23 cellular contexts compared by ENCODE assay signal in genomic region chr18:48164701-48165100, GRCh38.
A peak's percentile ranks its signal among the peaks of the same experiment; 100 is the strongest.
DNase-seq lines count a peak whose midpoint lies in the region; ATAC-seq and TF ChIP-seq lines count a peak whose summit lies in the region.
"Had no signal": no experiment of that assay in that cellular context is flagged by ENCODE, and none has a peak within 500 bp of the region (broad histone marks: within the 10 kb centered on the region; RNA-seq: fewer than 3 reads in every experiment).

No MANE protein-coding gene starts in this region.

- peaks cover 13% of the 10 kb centered on the region for H3K9me3 Mint-ChIP-seq in glutamatergic neuron (ENCODE audit: unreplicated experiment)
- H3K9me3 Mint-ChIP-seq in activated CD8-positive, alpha-beta T cell treated with anti-CD3 and anti-CD28 coated beads for 36 hours = no peaks in the 10 kb centered on the region
- H3K9me3 Mint-ChIP-seq in effector memory CD8-positive, alpha-beta T cell = no peaks in the 10 kb centered on the region
- H3K9me3 Mint-ChIP-seq: CD4-positive, alpha-beta T cell had no signal

- ATAC-seq in activated CD8-positive, alpha-beta T cell treated with anti-CD3 and anti-CD28 coated beads for 36 hours = no peak
- no peak for ATAC-seq in HG03432 (IDR thresholded peaks at IDR 0.05; ENCODE audit: unreplicated experiment)
- no peak for ATAC-seq in effector memory CD8-positive, alpha-beta T cell (replicated peaks)

- H3K36me3 ChIP-seq in BLaER1 treated with 17β-estradiol and CSF1 and Interleukin-3, amounts not matched to agents 10 nM and 100 nM = no peaks in the 10 kb centered on the region
- H3K36me3 ChIP-seq in SK-N-MC (ENCODE audit: insufficient read depth, low read length) (no peaks in the 10 kb centered on the region), osteoblast (ENCODE audit: insufficient read depth, low read length) (no peaks in the 10 kb centered on the region)
- H3K36me3 ChIP-seq: MG63, SJSA1 had no signal

- peak overlapping the region; percentile 78 for H3K27ac Mint-ChIP-seq in glutamatergic neuron (ENCODE audit: unreplicated experiment)
- H3K27ac Mint-ChIP-seq in activated CD8-positive, alpha-beta T cell treated with anti-CD3 and anti-CD28 coated beads for 36 hours = no peak overlapping the region
- H3K27ac Mint-ChIP-seq in effector memory CD8-positive, alpha-beta T cell = no peak overlapping the region
- H3K27ac Mint-ChIP-seq: CD4-positive, alpha-beta T cell had no signal

- peak overlapping the region in 2 of 11 experiments; percentile 40 to 52; a peak in 1 of 22 replicates for H3K27ac ChIP-seq in BLaER1 treated with 17β-estradiol and CSF1 and Interleukin-3, amounts not matched to agents 10 nM and 100 nM
- peak overlapping the region; percentile 80; the same call in 1 of the 2 replicates for H3K27ac ChIP-seq in SK-N-MC
- H3K27ac ChIP-seq in osteoblast (ENCODE audit: low read depth, low read length) = no peak overlapping the region
- H3K27ac ChIP-seq: PC-9, SJSA1 had no signal

- TF ChIP-seq CTCF in glutamatergic neuron (IDR thresholded peaks at IDR 0.05; ENCODE audit: partially characterized antibody, unreplicated experiment) (no peak), osteoblast (IDR thresholded peaks at IDR 0.05; ENCODE audit: extremely low read depth, low read depth, low read length) (no peak)
- TF ChIP-seq CTCF in activated CD8-positive, alpha-beta T cell treated with anti-CD3 and anti-CD28 coated beads for 36 hours (IDR thresholded peaks at IDR 0.05) = no peak

- no peaks in the 10 kb centered on the region for H3K79me2 ChIP-seq in osteoblast (ENCODE audit: insufficient read depth, low read length)

- peaks cover 9% of the 10 kb centered on the region for H3K27me3 Mint-ChIP-seq in glutamatergic neuron (ENCODE audit: unreplicated experiment)
- H3K27me3 Mint-ChIP-seq in activated CD8-positive, alpha-beta T cell treated with anti-CD3 and anti-CD28 coated beads for 36 hours = peaks cover 18% of the 10 kb centered on the region
- peaks cover 9 to 13% of the 10 kb centered on the region in 2 donors for H3K27me3 Mint-ChIP-seq in effector memory CD8-positive, alpha-beta T cell

- peaks cover 0 to 8% (median 0%) of the 10 kb centered on the region in 11 experiments; a peak in 3 of 22 replicates for H3K27me3 ChIP-seq in BLaER1 treated with 17β-estradiol and CSF1 and Interleukin-3, amounts not matched to agents 10 nM and 100 nM
- H3K27me3 ChIP-seq in osteoblast (ENCODE audit: insufficient read depth, low read length) = peaks cover 3% of the 10 kb centered on the region
- H3K27me3 ChIP-seq: MG63 had no signal

- no peaks in the 10 kb centered on the region for H3K36me3 Mint-ChIP-seq in glutamatergic neuron (ENCODE audit: unreplicated experiment)
- no peaks in the 10 kb centered on the region for H3K36me3 Mint-ChIP-seq in activated CD8-positive, alpha-beta T cell treated with anti-CD3 and anti-CD28 coated beads for 36 hours (ENCODE audit: low read depth)
- H3K36me3 Mint-ChIP-seq in effector memory CD8-positive, alpha-beta T cell (ENCODE audit: insufficient read depth) = no peaks in the 10 kb centered on the region

- no peak overlapping the region for H3K4me3 ChIP-seq in BLaER1 treated with 17β-estradiol and CSF1 and Interleukin-3, amounts not matched to agents 10 nM and 100 nM
- H3K4me3 ChIP-seq in SK-N-MC (no peak overlapping the region), osteoblast (ENCODE audit: insufficient read depth, low read length) (no peak overlapping the region)
- H3K4me3 ChIP-seq: MG63, PC-9, SJSA1 had no signal

- H4K20me1 ChIP-seq in BLaER1 treated with 17β-estradiol and CSF1 and Interleukin-3, amounts not matched to agents 10 nM and 100 nM = no peaks in the 10 kb centered on the region
- no peaks in the 10 kb centered on the region for H4K20me1 ChIP-seq in osteoblast (ENCODE audit: insufficient read depth, low read length)

- intact Hi-C loops in activated CD8-positive, alpha-beta T cell treated with anti-CD3 and anti-CD28 coated beads for 36 hours (cut with micrococcal nuclease) = no loop called here

- peaks cover 42% of the 10 kb centered on the region for H3K4me1 Mint-ChIP-seq in glutamatergic neuron (ENCODE audit: low read depth, unreplicated experiment)
- peaks cover 4% of the 10 kb centered on the region for H3K4me1 Mint-ChIP-seq in activated CD8-positive, alpha-beta T cell treated with anti-CD3 and anti-CD28 coated beads for 36 hours (ENCODE audit: low read depth)
- H3K4me1 Mint-ChIP-seq in effector memory CD8-positive, alpha-beta T cell (ENCODE audit: low read depth in 2 of 2) = peaks cover 10 to 14% of the 10 kb centered on the region in 2 donors

- H3K4me1 ChIP-seq in BLaER1 treated with 17β-estradiol and CSF1 and Interleukin-3, amounts not matched to agents 10 nM and 100 nM = peaks cover 31 to 64% (median 39%) of the 10 kb centered on the region in 10 experiments
- no peaks in the 10 kb centered on the region for H3K4me1 ChIP-seq in osteoblast (ENCODE audit: insufficient read depth, low read length)

- H3K9me3 ChIP-seq in BLaER1 treated with 17β-estradiol and CSF1 and Interleukin-3, amounts not matched to agents 10 nM and 100 nM (replicated peaks in 1 of 11) = no peaks in the 10 kb centered on the region
- H3K9me3 ChIP-seq in SK-N-MC (ENCODE audit: low read depth, low read length) (no peaks in the 10 kb centered on the region), osteoblast (ENCODE audit: low read depth, low read length) (no peaks in the 10 kb centered on the region)
- H3K9me3 ChIP-seq: MG63, SJSA1 had no signal

- no peak overlapping the region for H3K4me3 Mint-ChIP-seq in glutamatergic neuron (ENCODE audit: unreplicated experiment)
- no peak overlapping the region for H3K4me3 Mint-ChIP-seq in activated CD8-positive, alpha-beta T cell treated with anti-CD3 and anti-CD28 coated beads for 36 hours
- H3K4me3 Mint-ChIP-seq in effector memory CD8-positive, alpha-beta T cell = no peak overlapping the region

- POLR2A ChIA-PET in activated CD8-positive, alpha-beta T cell treated with anti-CD3 and anti-CD28 coated beads for 36 hours (lab: Charles Lee) = no interaction called here

- DNase-seq in SK-N-MC (ENCODE audit: low read depth, low spot score) (no peak), glutamatergic neuron (no peak), osteoblast (ENCODE audit: insufficient read length, low spot score, missing footprints) (peak; percentile 11)
- no peak for DNase-seq in activated CD8-positive, alpha-beta T cell treated with anti-CD3 and anti-CD28 coated beads for 36 hours
- DNase-seq in effector memory CD8-positive, alpha-beta T cell = no peak
- DNase-seq: CD4-positive, alpha-beta T cell; HCEC 1CT; IMR-90; MG63; NCI-H1048; NCI-H1436; NCI-H187; NCI-H2081 treated with DMSO at 0.1 percent for 48 hours; NCI-H2171 treated with DMSO at 0.1 percent for 48 hours; NCI-H446; NCI-H526; NK-92 treated with Interleukin-12 subunit alpha and Interleukin-12 subunit beta, amount 100 ng/mL, for 24 hours; PC-9; Right ventricle myocardium superior; RPMI8226 had no signal

- peak overlapping the region in 8 of 11 experiments; percentile 72 to 92 (median 84); a peak in 14 of 22 replicates for H3K4me2 ChIP-seq in BLaER1 treated with 17β-estradiol and CSF1 and Interleukin-3, amounts not matched to agents 10 nM and 100 nM
- no peak overlapping the region for H3K4me2 ChIP-seq in osteoblast (ENCODE audit: insufficient read depth, low read length)
- H3K4me2 ChIP-seq: PC-9 had no signal

- no peak overlapping the region for H2AFZ ChIP-seq in osteoblast (ENCODE audit: low read length)
- H2AFZ ChIP-seq: PC-9 had no signal

- CTCF ChIA-PET in activated CD8-positive, alpha-beta T cell treated with anti-CD3 and anti-CD28 coated beads for 36 hours (lab: Charles Lee) = no interaction called here

- H3K9ac ChIP-seq in BLaER1 treated with 17β-estradiol and CSF1 and Interleukin-3, amounts not matched to agents 10 nM and 100 nM = no peak overlapping the region
- H3K9ac ChIP-seq in SK-N-MC (ENCODE audit: insufficient read length) = no peak overlapping the region
